Comparison of ENCODE assay signal across 17 cellular contexts in the genomic region with DNA sequence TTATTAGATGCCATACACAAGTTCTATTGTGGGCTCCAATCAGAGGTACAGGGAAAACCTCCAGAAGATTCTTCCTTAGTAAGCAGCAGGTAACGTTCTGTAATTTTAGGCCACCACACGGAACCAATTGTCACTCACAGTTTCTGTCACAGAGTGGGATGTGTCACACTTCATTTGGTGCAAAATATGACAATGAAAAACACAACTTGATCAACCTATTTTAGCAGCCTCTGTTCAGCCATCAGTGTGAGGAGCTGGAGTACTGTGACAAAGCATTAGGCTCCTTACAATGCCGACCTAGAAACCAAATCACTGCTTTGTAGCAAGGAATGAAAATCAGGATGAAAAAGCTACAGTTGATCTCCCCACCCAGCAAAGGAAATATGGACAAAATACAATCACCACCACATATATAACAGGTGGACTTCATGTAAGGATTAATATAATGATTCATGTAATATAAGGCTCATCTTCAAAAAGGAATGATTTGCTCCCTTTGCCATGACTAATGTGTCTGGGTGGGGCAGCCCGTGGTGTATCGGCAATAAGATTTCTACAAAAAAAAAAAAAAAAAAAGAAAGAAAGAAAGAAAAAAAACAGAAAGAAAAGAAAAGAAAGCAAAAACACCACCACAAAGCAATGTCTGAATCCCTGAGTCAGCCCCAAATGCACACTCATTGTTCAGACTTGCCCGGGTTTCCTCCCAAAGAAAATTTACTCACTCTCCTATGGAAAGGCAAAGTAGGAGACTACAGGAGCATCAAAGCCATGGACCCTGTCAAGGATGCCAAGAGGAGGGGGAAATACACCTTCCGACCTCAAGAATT. TPM values are rescaled to one million over a fixed set of nuclear protein-coding genes. Genes with fewer than 3 reads are reported as not detected.
DNase-seq lines count a peak whose midpoint lies in the region; ATAC-seq and TF ChIP-seq lines count a peak whose summit lies in the region.
"Had no signal": no experiment of that assay in that cellular context is flagged by ENCODE, and none has a peak within 500 bp of the region (broad histone marks: within the 10 kb centered on the region; RNA-seq: fewer than 3 reads in every experiment).

No MANE protein-coding gene starts in this region.

- H3K4me3 ChIP-seq in endodermal cell (ENCODE audit: low read length): no peak overlapping the region
- H3K4me3 ChIP-seq: coronary artery, left ventricle myocardium inferior, SK-N-MC, suprapubic skin had no signal

- H3K4me1 Mint-ChIP-seq in activated T-cell treated with anti-CD3 and anti-CD28 coated beads, Interleukin-2, amount 50 U/mL, for 24 hours (ENCODE audit: low read depth): peaks cover 15% of the 10 kb centered on the region
- peaks cover 10% of the 10 kb centered on the region for H3K4me1 Mint-ChIP-seq in activated T-cell treated with anti-CD3 and anti-CD28 coated beads, Interleukin-2, amount 50 U/mL, for 4 hours (ENCODE audit: low read depth)
- H3K4me1 Mint-ChIP-seq in endodermal cell: peaks cover 10% of the 10 kb centered on the region

- H3K27ac Mint-ChIP-seq in activated T-cell treated with anti-CD3 and anti-CD28 coated beads, Interleukin-2, amount 50 U/mL, for 24 hours: peak overlapping the region; percentile 44
- H3K27ac Mint-ChIP-seq in endodermal cell: no peak overlapping the region

- no peak overlapping the region for H3K4me3 Mint-ChIP-seq in activated T-cell treated with anti-CD3 and anti-CD28 coated beads, Interleukin-2, amount 50 U/mL, for 24 hours
- no peak overlapping the region for H3K4me3 Mint-ChIP-seq in activated T-cell treated with anti-CD3 and anti-CD28 coated beads, Interleukin-2, amount 50 U/mL, for 4 hours
- no peak overlapping the region for H3K4me3 Mint-ChIP-seq in endodermal cell

- H3K27ac ChIP-seq in substantia nigra (ENCODE audit: low read depth, low read length, poor library complexity, severe bottlenecking): no peak overlapping the region
- H3K27ac ChIP-seq in endodermal cell (ENCODE audit: low read depth, low read length): no peak overlapping the region
- H3K27ac ChIP-seq: coronary artery, left ventricle myocardium inferior, SK-N-MC, suprapubic skin had no signal

- no peaks in the 10 kb centered on the region for H3K9me3 Mint-ChIP-seq in activated T-cell treated with anti-CD3 and anti-CD28 coated beads, Interleukin-2, amount 50 U/mL, for 24 hours
- no peaks in the 10 kb centered on the region for H3K9me3 Mint-ChIP-seq in activated T-cell treated with anti-CD3 and anti-CD28 coated beads, Interleukin-2, amount 50 U/mL, for 4 hours
- H3K9me3 Mint-ChIP-seq in endodermal cell: peaks cover 29% of the 10 kb centered on the region

- no peak for ATAC-seq in activated T-cell treated with anti-CD3 and anti-CD28 coated beads, Interleukin-2, amount 50 U/mL, for 4 hours
- peak; percentile 64 for ATAC-seq in esophagus mucosa
- ATAC-seq in GM18520 (IDR thresholded peaks at IDR 0.05; ENCODE audit: unreplicated experiment): no peak
- ATAC-seq: HepG2 had no signal

- H3K27me3 ChIP-seq in endodermal cell (ENCODE audit: control insufficient read depth, insufficient read depth, low read length, poor library complexity, severe bottlenecking): no peaks in the 10 kb centered on the region
- H3K27me3 ChIP-seq: suprapubic skin had no signal

- no peaks in the 10 kb centered on the region for H3K4me1 ChIP-seq in endodermal cell (ENCODE audit: control insufficient read depth, insufficient read depth, low read length)
- H3K4me1 ChIP-seq: left ventricle myocardium inferior, suprapubic skin had no signal

- H3K9ac ChIP-seq in endodermal cell (ENCODE audit: extremely low read depth, low read length, poor library complexity, severe bottlenecking): no peak overlapping the region

- 90% methylated on average over 4 of the region's 7 CpGs; no CpG with 5 or more reads in 1 of the 2 experiments for WGBS in endodermal cell (ENCODE audit: insufficient coverage in 1 of 2, insufficient read length in 1 of 2), 2 experiments

- H3K9me3 ChIP-seq in endodermal cell (ENCODE audit: control insufficient read depth, low read length): no peaks in the 10 kb centered on the region
- H3K9me3 ChIP-seq: left ventricle myocardium inferior, suprapubic skin had no signal

- H3K36me3 Mint-ChIP-seq in activated T-cell treated with anti-CD3 and anti-CD28 coated beads, Interleukin-2, amount 50 U/mL, for 24 hours (ENCODE audit: low read depth): no peaks in the 10 kb centered on the region
- peaks cover 2% of the 10 kb centered on the region for H3K36me3 Mint-ChIP-seq in activated T-cell treated with anti-CD3 and anti-CD28 coated beads, Interleukin-2, amount 50 U/mL, for 4 hours (ENCODE audit: insufficient read depth)
- no peaks in the 10 kb centered on the region for H3K36me3 Mint-ChIP-seq in endodermal cell (ENCODE audit: low read depth)

- DNase-seq in activated T-cell treated with anti-CD3 and anti-CD28 coated beads, Interleukin-2, amount 50 U/mL, for 24 hours: no peak
- no peak for DNase-seq in activated T-cell treated with anti-CD3 and anti-CD28 coated beads, Interleukin-2, amount 50 U/mL, for 4 hours
- DNase-seq in RPMI7951 (ENCODE audit: low read depth) (peak; percentile 24), stromal cell of bone marrow (ENCODE audit: low read depth) (peak; percentile 28), substantia nigra (lab: John Stamatoyannopoulos, UW) (no peak), endodermal cell (no peak)
- DNase-seq: activated CD8-positive, alpha-beta memory T cell treated with anti-CD3 and anti-CD28 coated beads for 24 hours; activated gamma-delta T cell; anterior cingulate cortex; GDM1; left ventricle myocardium inferior had no signal

- peaks cover 29% of the 10 kb centered on the region for H3K27me3 Mint-ChIP-seq in activated T-cell treated with anti-CD3 and anti-CD28 coated beads, Interleukin-2, amount 50 U/mL, for 24 hours
- H3K27me3 Mint-ChIP-seq in activated T-cell treated with anti-CD3 and anti-CD28 coated beads, Interleukin-2, amount 50 U/mL, for 4 hours (ENCODE audit: low read depth): no peaks in the 10 kb centered on the region
- H3K27me3 Mint-ChIP-seq in endodermal cell (ENCODE audit: insufficient read depth): no peaks in the 10 kb centered on the region

- H3K36me3 ChIP-seq in endodermal cell (ENCODE audit: control insufficient read depth, insufficient read depth, low read length): no peaks in the 10 kb centered on the region
- H3K36me3 ChIP-seq: left ventricle myocardium inferior, suprapubic skin had no signal

- no peak for TF ChIP-seq CTCF in endodermal cell (conservative IDR thresholded peaks at IDR 0.05)

RNA-seq across cellular contexts. Expression of a gene that starts 36.0 kb away (rescaled TPM):
- total RNA-seq in activated T-cell treated with anti-CD3 and anti-CD28 coated beads, Interleukin-2, amount 50 U/mL, for 4 hours: 10 to 100 TPM; 10.4 to 21.0 (median 16.0) TPM
- 19.6 and 28.8 TPM in 2 replicates for total RNA-seq in RPMI7951 (2014; rRNA removed; shearing (Covaris generic))
- 6.3 TPM for total RNA-seq in esophagus mucosa
- 10 to 100 TPM; 23.7 to 25.3 TPM for total RNA-seq in endodermal cell
- 1.8 TPM for polyA plus RNA-seq in endodermal cell (2013, experiment 1 of 2)
- 2.2 TPM for polyA plus RNA-seq in endodermal cell (2013, experiment 2 of 2)

Comparison
In these comparisons a context has a peak if more than half of its experiments do, and no peak if none do; other contexts are left out.
1. DNase-seq: peak in RPMI7951 (single experiment) and stromal cell of bone marrow (single experiment); none in activated T-cell treated with anti-CD3 and anti-CD28 coated beads, Interleukin-2, amount 50 U/mL, for 24 hours (single experiment), activated T-cell treated with anti-CD3 and anti-CD28 coated beads, Interleukin-2, amount 50 U/mL, for 4 hours (single experiment), substantia nigra (0 of 49) and endodermal cell (single experiment).